18 cellular contexts compared by ENCODE assay signal in the genomic region with DNA sequence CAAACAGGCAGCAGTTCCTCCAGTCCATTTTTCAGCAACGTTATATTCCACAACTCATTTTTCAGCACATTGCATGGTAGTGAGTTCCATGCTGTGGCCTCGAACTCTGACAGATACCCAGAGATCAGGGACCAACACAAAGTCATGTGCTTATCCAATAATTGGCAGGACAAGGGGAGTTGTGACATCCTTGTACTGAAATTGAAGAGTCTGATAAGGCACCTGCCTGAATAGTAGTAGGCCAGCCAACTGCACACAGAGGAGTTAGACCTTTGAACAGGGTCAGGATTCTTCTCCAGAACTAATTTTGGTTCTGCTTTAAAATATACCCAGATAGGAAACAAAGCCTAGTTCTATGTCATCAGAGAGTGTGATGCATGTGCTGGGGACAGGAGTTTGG. TPM values are rescaled to one million over a fixed set of nuclear protein-coding genes. Genes with fewer than 3 reads are reported as not detected.
DNase-seq lines count a peak whose midpoint lies in the region; ATAC-seq and TF ChIP-seq lines count a peak whose summit lies in the region.
"Had no signal": no experiment of that assay in that cellular context is flagged by ENCODE, and none has a peak within 500 bp of the region (broad histone marks: within the 10 kb centered on the region; RNA-seq: fewer than 3 reads in every experiment).

No MANE protein-coding gene starts in this region.

- H3K9me3 ChIP-seq in heart left ventricle (no peaks in the 10 kb centered on the region), right atrium auricular region (no peaks in the 10 kb centered on the region), heart right ventricle (no peaks in the 10 kb centered on the region), right lobe of liver (no peaks in the 10 kb centered on the region), HAP-1 (no peaks in the 10 kb centered on the region), lower lobe of right lung (no peaks in the 10 kb centered on the region)
- H3K9me3 ChIP-seq: MG63 had no signal

- H3K9me3 Mint-ChIP-seq in activated T-helper 17 cell treated with anti-CD3 and anti-CD28 coated beads, Interleukin-2, amount 50 U/mL, for 72 hours = no peaks in the 10 kb centered on the region

- no peak overlapping the region for H3K27ac Mint-ChIP-seq in activated T-helper 17 cell treated with anti-CD3 and anti-CD28 coated beads, Interleukin-2, amount 50 U/mL, for 72 hours

- H3K27ac ChIP-seq in heart left ventricle (peak overlapping the region in 2 of 12 donors; percentile 15 to 25), right atrium auricular region (no peak overlapping the region), heart right ventricle (peak overlapping the region in 2 of 10 donors; percentile 5 to 23), right lobe of liver (peak overlapping the region; percentile 59 to 79 (median 72)), lower lobe of right lung (no peak overlapping the region)
- H3K27ac ChIP-seq: KMS-11 had no signal

- H3K27me3 Mint-ChIP-seq in activated T-helper 17 cell treated with anti-CD3 and anti-CD28 coated beads, Interleukin-2, amount 50 U/mL, for 72 hours = no peaks in the 10 kb centered on the region

- WGBS in heart left ventricle, 4 donors = 61 to 68% (median 66%) methylated on average over 2 of the region's 2 CpGs
- WGBS in heart right ventricle, 2 donors = 57 to 69% methylated on average over 2 of the region's 2 CpGs
- 40% methylated on average over 1 of the region's 2 CpGs for WGBS in right lobe of liver (ENCODE audit: insufficient coverage, low coverage, low lambda C conversion rate, missing lambda C conversion rate)

- H3K4me1 Mint-ChIP-seq in activated T-helper 17 cell treated with anti-CD3 and anti-CD28 coated beads, Interleukin-2, amount 50 U/mL, for 72 hours = no peaks in the 10 kb centered on the region

- H3K4me3 ChIP-seq in heart left ventricle (no peak overlapping the region), right atrium auricular region (no peak overlapping the region), heart right ventricle (no peak overlapping the region), right lobe of liver (no peak overlapping the region), HAP-1 (no peak overlapping the region), lower lobe of right lung (no peak overlapping the region)
- H3K4me3 ChIP-seq: MG63 had no signal

- H3K27me3 ChIP-seq in heart left ventricle = no peaks in the 10 kb centered on the region
- H3K27me3 ChIP-seq in right atrium auricular region = no peaks in the 10 kb centered on the region
- H3K27me3 ChIP-seq in heart right ventricle = no peaks in the 10 kb centered on the region
- H3K27me3 ChIP-seq in right lobe of liver = no peaks in the 10 kb centered on the region
- no peaks in the 10 kb centered on the region for H3K27me3 ChIP-seq in HAP-1 (ENCODE audit: low read depth)
- H3K27me3 ChIP-seq in lower lobe of right lung (ENCODE audit: low read depth) = no peaks in the 10 kb centered on the region
- H3K27me3 ChIP-seq: MG63 had no signal

- H3K4me1 ChIP-seq in heart left ventricle = peaks cover 0 to 22% (median 9%) of the 10 kb centered on the region in 12 donors
- peaks cover 0 to 17% of the 10 kb centered on the region in 2 donors for H3K4me1 ChIP-seq in right atrium auricular region
- H3K4me1 ChIP-seq in heart right ventricle = peaks cover 0 to 13% (median 6%) of the 10 kb centered on the region in 9 donors
- peaks cover 0 to 38% (median 18%) of the 10 kb centered on the region in 4 donors for H3K4me1 ChIP-seq in right lobe of liver
- H3K4me1 ChIP-seq in HAP-1 = peaks cover 6% of the 10 kb centered on the region
- no peaks in the 10 kb centered on the region for H3K4me1 ChIP-seq in lower lobe of right lung

- intact Hi-C loops in heart left ventricle (cut with DNase I) = loop anchor here in 4 of 10 donors (5.0 to 10.0 kb wide), 2 partner anchors 45 to 48 kb away; a partner anchor contains a TSS
- intact Hi-C loops in heart right ventricle (cut with DNase I) = no loop called here
- intact Hi-C loops in right lobe of liver (cut with DNase I) = no loop called here
- intact Hi-C loops in lower lobe of right lung (cut with DNase I) = no loop called here

- H3K4me3 Mint-ChIP-seq in activated T-helper 17 cell treated with anti-CD3 and anti-CD28 coated beads, Interleukin-2, amount 50 U/mL, for 72 hours = no peak overlapping the region

- DNase-seq in heart left ventricle = peak in 1 of 5 donors; percentile 38
- DNase-seq in right atrium auricular region (ENCODE audit: low spot score) = no peak
- no peak for DNase-seq in heart right ventricle
- peak in 2 of 3 donors; percentile 21 to 85 for DNase-seq in right lobe of liver
- DNase-seq in HAP-1 (ENCODE audit: low spot score in 2 of 2) = no peak
- no peak for DNase-seq in lower lobe of right lung
- DNase-seq: C1 segment of cervical spinal cord, NCI-H1092 treated with DMSO at 0.1 percent for 48 hours, NCI-H1694, NCI-H2107, NCI-H345, NCI-H526 treated with DMSO at 0.1 percent for 48 hours, RPMI8226 had no signal

- in situ Hi-C loops in HAP-1 (cut with MboI; ENCODE audit: low sequenced_read_pairs) = no loop called here

- TF ChIP-seq POLR2A in heart left ventricle (IDR thresholded peaks at IDR 0.05) (no peak), right lobe of liver (IDR thresholded peaks at IDR 0.05) (no peak)

- peaks cover 0 to 93% (median 48%) of the 10 kb centered on the region in 9 donors for H3K36me3 ChIP-seq in heart left ventricle
- peaks cover 55% of the 10 kb centered on the region for H3K36me3 ChIP-seq in right atrium auricular region
- peaks cover 0 to 99% (median 39%) of the 10 kb centered on the region in 9 donors for H3K36me3 ChIP-seq in heart right ventricle
- peaks cover 0 to 33% (median 9%) of the 10 kb centered on the region in 4 donors for H3K36me3 ChIP-seq in right lobe of liver
- no peaks in the 10 kb centered on the region for H3K36me3 ChIP-seq in HAP-1 (replicated peaks)
- H3K36me3 ChIP-seq in lower lobe of right lung = peaks cover 76% of the 10 kb centered on the region

- peaks cover 59% of the 10 kb centered on the region for H3K36me3 Mint-ChIP-seq in activated T-helper 17 cell treated with anti-CD3 and anti-CD28 coated beads, Interleukin-2, amount 50 U/mL, for 72 hours (ENCODE audit: low read depth)

- ATAC-seq in heart left ventricle (peak; percentile 56 to 90 (median 82)), heart right ventricle (peak in 5 of 8 donors; percentile 56 to 88 (median 85)), right lobe of liver (peak; percentile 89 to 97 (median 94)), HG03108 (IDR thresholded peaks at IDR 0.05; ENCODE audit: unreplicated experiment) (no peak), lower lobe of right lung (no peak)
- no peak for ATAC-seq in activated T-helper 17 cell treated with anti-CD3 and anti-CD28 coated beads, Interleukin-2, amount 50 U/mL, for 72 hours (replicated peaks)

- TF ChIP-seq CTCF in heart left ventricle (IDR thresholded peaks at IDR 0.05) (no peak), right atrium auricular region (IDR thresholded peaks at IDR 0.05) (no peak), heart right ventricle (IDR thresholded peaks at IDR 0.05) (no peak), right lobe of liver (IDR thresholded peaks at IDR 0.05) (no peak), lower lobe of right lung (IDR thresholded peaks at IDR 0.05) (no peak)

RNA-seq across cellular contexts. Expression of a gene that starts 46.7 kb away (rescaled TPM):
- total RNA-seq in heart left ventricle (10 to 100 TPM; 28.2 to 50.4 (median 37.0) TPM), right atrium auricular region (10 to 100 TPM; 41.1 to 45.0 TPM), heart right ventricle (10 to 100 TPM; 29.1 to 47.3 (median 35.3) TPM), right lobe of liver (10 to 100 TPM in 5 of 6 experiments, 1 to 10 TPM in 1; 9.9 to 26.4 (median 18.3) TPM), lower lobe of right lung (13.7 TPM)
- polyA plus RNA-seq in heart left ventricle (10 to 100 TPM in 1 of 2 donors, 1 to 10 TPM in 1; 7.4 to 19.8 TPM), heart right ventricle (10 to 100 TPM; 10.7 to 13.3 TPM)
- total RNA-seq in activated T-helper 17 cell treated with anti-CD3 and anti-CD28 coated beads, Interleukin-2, amount 50 U/mL, for 72 hours = 10 to 100 TPM in 1 of 2 donors, 1 to 10 TPM in 1; 8.0 to 11.8 TPM
- total RNA-seq: OCI-LY7 had no signal

Comparison
In these comparisons a context has a peak if more than half of its experiments do, and no peak if none do; other contexts are left out.
1. ATAC-seq: peak in heart left ventricle (4 of 4), heart right ventricle (5 of 8) and right lobe of liver (4 of 4); none in HG03108 (single experiment), lower lobe of right lung (0 of 2) and activated T-helper 17 cell treated with anti-CD3 and anti-CD28 coated beads, Interleukin-2, amount 50 U/mL, for 72 hours (single experiment).
2. DNase-seq: peak in right lobe of liver (2 of 3); none in right atrium auricular region (single experiment), heart right ventricle (0 of 2), HAP-1 (0 of 2) and lower lobe of right lung (single experiment).
3. H3K27ac ChIP-seq: peak in right lobe of liver (3 of 3); none in right atrium auricular region (0 of 2) and lower lobe of right lung (single experiment).